Comparison of ENCODE assay signal across 1 cellular context in the genomic region with DNA sequence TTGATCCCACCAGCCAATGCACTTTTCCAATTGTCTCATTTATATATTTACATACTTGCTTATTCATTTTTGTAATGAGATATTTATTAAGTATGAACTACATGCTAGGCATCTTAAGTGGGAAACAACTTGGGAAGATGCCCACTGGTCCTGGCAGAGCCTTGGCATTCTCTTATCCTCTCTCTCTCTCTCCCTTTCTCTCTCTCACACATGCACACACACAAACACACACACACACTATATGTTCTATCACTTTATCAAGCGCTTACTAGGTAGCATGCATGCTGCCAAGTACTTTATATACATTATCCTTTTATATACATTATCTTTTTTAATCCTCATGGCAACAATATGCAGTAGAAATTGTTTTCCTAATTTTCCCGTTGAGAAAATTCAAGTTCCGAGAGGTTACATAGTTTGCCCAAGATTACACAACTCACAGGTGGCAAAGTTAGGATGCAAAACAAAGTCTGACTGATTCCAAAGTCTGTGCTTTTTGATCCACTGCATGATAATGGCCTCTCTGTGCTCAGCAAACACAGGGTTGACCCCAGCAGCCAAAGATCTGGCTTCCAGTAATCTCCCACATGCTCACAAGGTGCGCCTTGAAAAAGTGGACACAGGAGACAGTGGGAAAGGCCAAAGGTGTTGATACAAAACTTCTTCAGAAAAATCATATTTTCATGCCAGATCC.
TF ChIP-seq lines count a peak whose summit lies in the region.

No MANE protein-coding gene starts in this region.

TF ChIP-seq in HepG2, 621 proteins besides CTCF, POLR2A, EP300 and RAD21 (continued from another document and continues in another):
- TF ChIP-seq, protein P1, sequence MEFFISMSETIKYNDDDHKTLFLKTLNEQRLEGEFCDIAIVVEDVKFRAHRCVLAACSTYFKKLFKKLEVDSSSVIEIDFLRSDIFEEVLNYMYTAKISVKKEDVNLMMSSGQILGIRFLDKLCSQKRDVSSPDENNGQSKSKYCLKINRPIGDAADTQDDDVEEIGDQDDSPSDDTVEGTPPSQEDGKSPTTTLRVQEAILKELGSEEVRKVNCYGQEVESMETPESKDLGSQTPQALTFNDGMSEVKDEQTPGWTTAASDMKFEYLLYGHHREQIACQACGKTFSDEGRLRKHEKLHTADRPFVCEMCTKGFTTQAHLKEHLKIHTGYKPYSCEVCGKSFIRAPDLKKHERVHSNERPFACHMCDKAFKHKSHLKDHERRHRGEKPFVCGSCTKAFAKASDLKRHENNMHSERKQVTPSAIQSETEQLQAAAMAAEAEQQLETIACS (CRISPR knock-in tag; IDR thresholded peaks at IDR 0.05): no peak
- TF ChIP-seq, protein P2, sequence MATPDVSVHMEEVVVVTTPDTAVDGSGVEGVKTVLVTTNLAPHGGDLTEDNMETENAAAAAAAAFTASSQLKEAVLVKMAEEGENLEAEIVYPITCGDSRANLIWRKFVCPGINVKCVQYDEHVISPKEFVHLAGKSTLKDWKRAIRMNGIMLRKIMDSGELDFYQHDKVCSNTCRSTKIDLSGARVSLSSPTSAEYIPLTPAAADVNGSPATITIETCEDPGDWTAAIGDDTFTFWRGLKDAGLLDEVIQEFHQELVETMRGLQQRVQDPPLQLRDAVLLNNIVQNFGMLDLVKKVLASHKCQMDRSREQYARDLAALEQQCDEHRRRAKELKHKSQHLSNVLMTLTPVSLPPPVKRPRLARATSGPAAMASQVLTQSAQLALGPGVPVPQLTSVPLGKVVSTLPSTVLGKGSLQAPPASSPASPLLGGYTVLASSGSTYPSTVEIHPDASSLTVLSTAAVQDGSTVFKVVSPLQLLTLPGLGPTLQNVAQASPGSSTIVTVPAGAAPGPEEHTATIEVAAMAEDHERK (CRISPR knock-in tag; IDR thresholded peaks at IDR 0.05; ENCODE audit: low read depth): no peak
- TF ChIP-seq ZBTB7B (CRISPR knock-in tag; IDR thresholded peaks at IDR 0.05): peak; percentile 73
- TF ChIP-seq SMAD9 (CRISPR knock-in tag; IDR thresholded peaks at IDR 0.05): no peak
- TF ChIP-seq GABPA (IDR thresholded peaks at IDR 0.05; ENCODE audit: low read depth, low read length): no peak
- no peak for TF ChIP-seq GABPA (CRISPR knock-in tag; IDR thresholded peaks at IDR 0.05; ENCODE audit: low read depth)
- TF ChIP-seq, protein P3, sequence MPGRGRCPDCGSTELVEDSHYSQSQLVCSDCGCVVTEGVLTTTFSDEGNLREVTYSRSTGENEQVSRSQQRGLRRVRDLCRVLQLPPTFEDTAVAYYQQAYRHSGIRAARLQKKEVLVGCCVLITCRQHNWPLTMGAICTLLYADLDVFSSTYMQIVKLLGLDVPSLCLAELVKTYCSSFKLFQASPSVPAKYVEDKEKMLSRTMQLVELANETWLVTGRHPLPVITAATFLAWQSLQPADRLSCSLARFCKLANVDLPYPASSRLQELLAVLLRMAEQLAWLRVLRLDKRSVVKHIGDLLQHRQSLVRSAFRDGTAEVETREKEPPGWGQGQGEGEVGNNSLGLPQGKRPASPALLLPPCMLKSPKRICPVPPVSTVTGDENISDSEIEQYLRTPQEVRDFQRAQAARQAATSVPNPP (CRISPR knock-in tag; IDR thresholded peaks at IDR 0.05): no peak
- TF ChIP-seq, protein P4, sequence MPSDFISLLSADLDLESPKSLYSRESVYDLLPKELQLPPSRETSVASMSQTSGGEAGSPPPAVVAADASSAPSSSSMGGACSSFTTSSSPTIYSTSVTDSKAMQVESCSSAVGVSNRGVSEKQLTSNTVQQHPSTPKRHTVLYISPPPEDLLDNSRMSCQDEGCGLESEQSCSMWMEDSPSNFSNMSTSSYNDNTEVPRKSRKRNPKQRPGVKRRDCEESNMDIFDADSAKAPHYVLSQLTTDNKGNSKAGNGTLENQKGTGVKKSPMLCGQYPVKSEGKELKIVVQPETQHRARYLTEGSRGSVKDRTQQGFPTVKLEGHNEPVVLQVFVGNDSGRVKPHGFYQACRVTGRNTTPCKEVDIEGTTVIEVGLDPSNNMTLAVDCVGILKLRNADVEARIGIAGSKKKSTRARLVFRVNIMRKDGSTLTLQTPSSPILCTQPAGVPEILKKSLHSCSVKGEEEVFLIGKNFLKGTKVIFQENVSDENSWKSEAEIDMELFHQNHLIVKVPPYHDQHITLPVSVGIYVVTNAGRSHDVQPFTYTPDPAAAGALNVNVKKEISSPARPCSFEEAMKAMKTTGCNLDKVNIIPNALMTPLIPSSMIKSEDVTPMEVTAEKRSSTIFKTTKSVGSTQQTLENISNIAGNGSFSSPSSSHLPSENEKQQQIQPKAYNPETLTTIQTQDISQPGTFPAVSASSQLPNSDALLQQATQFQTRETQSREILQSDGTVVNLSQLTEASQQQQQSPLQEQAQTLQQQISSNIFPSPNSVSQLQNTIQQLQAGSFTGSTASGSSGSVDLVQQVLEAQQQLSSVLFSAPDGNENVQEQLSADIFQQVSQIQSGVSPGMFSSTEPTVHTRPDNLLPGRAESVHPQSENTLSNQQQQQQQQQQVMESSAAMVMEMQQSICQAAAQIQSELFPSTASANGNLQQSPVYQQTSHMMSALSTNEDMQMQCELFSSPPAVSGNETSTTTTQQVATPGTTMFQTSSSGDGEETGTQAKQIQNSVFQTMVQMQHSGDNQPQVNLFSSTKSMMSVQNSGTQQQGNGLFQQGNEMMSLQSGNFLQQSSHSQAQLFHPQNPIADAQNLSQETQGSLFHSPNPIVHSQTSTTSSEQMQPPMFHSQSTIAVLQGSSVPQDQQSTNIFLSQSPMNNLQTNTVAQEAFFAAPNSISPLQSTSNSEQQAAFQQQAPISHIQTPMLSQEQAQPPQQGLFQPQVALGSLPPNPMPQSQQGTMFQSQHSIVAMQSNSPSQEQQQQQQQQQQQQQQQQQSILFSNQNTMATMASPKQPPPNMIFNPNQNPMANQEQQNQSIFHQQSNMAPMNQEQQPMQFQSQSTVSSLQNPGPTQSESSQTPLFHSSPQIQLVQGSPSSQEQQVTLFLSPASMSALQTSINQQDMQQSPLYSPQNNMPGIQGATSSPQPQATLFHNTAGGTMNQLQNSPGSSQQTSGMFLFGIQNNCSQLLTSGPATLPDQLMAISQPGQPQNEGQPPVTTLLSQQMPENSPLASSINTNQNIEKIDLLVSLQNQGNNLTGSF (CRISPR knock-in tag; IDR thresholded peaks at IDR 0.05): no peak
- TF ChIP-seq, protein P5, sequence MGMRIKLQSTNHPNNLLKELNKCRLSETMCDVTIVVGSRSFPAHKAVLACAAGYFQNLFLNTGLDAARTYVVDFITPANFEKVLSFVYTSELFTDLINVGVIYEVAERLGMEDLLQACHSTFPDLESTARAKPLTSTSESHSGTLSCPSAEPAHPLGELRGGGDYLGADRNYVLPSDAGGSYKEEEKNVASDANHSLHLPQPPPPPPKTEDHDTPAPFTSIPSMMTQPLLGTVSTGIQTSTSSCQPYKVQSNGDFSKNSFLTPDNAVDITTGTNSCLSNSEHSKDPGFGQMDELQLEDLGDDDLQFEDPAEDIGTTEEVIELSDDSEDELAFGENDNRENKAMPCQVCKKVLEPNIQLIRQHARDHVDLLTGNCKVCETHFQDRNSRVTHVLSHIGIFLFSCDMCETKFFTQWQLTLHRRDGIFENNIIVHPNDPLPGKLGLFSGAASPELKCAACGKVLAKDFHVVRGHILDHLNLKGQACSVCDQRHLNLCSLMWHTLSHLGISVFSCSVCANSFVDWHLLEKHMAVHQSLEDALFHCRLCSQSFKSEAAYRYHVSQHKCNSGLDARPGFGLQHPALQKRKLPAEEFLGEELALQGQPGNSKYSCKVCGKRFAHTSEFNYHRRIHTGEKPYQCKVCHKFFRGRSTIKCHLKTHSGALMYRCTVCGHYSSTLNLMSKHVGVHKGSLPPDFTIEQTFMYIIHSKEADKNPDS (CRISPR knock-in tag; IDR thresholded peaks at IDR 0.05): no peak
- TF ChIP-seq, protein P6, sequence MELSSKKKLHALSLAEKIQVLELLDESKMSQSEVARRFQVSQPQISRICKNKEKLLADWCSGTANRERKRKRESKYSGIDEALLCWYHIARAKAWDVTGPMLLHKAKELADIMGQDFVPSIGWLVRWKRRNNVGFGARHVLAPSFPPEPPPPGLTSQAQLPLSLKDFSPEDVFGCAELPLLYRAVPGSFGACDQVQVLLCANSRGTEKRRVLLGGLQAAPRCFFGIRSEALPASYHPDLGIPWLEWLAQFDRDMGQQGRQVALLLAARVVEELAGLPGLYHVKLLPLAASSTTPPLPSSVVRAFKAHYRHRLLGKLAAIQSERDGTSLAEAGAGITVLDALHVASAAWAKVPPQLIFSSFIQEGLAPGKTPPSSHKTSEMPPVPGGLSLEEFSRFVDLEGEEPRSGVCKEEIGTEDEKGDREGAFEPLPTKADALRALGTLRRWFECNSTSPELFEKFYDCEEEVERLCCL (CRISPR knock-in tag; IDR thresholded peaks at IDR 0.05; ENCODE audit: borderline replicate concordance): no peak
- peak; percentile 97 for TF ChIP-seq NR2F6 (IDR thresholded peaks at IDR 0.05)
- peak; percentile 97 for TF ChIP-seq NR2F6 (CRISPR knock-in tag; IDR thresholded peaks at IDR 0.05)
- TF ChIP-seq ZNF790 (CRISPR knock-in tag; IDR thresholded peaks at IDR 0.05; ENCODE audit: borderline replicate concordance): no peak
- TF ChIP-seq ZNF256 (CRISPR knock-in tag; conservative IDR thresholded peaks at IDR 0.05): no peak
- peak; percentile 72; the same call in 1 of the 2 replicates for TF ChIP-seq MEIS1 (CRISPR knock-in tag; IDR thresholded peaks at IDR 0.05; ENCODE audit: borderline replicate concordance)
- TF ChIP-seq, protein P7, sequence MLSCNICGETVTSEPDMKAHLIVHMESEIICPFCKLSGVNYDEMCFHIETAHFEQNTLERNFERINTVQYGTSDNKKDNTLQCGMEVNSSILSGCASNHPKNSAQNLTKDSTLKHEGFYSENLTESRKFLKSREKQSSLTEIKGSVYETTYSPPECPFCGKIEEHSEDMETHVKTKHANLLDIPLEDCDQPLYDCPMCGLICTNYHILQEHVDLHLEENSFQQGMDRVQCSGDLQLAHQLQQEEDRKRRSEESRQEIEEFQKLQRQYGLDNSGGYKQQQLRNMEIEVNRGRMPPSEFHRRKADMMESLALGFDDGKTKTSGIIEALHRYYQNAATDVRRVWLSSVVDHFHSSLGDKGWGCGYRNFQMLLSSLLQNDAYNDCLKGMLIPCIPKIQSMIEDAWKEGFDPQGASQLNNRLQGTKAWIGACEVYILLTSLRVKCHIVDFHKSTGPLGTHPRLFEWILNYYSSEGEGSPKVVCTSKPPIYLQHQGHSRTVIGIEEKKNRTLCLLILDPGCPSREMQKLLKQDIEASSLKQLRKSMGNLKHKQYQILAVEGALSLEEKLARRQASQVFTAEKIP (CRISPR knock-in tag; IDR thresholded peaks at IDR 0.05; ENCODE audit: borderline replicate concordance): no peak
- peak; percentile 93 for TF ChIP-seq DPF2 (CRISPR knock-in tag; IDR thresholded peaks at IDR 0.05; ENCODE audit: borderline replicate concordance, low read depth)
- no peak for TF ChIP-seq ZNF234 (CRISPR knock-in tag; conservative IDR thresholded peaks at IDR 0.05)
- TF ChIP-seq ZNF616 (CRISPR knock-in tag; IDR thresholded peaks at IDR 0.05; ENCODE audit: low read depth): no peak
- TF ChIP-seq MTA3 (CRISPR knock-in tag; IDR thresholded peaks at IDR 0.05): no peak
- TF ChIP-seq POLR2AphosphoS5 (IDR thresholded peaks at IDR 0.05; ENCODE audit: low read depth, low read length): no peak
- TF ChIP-seq, protein P8, sequence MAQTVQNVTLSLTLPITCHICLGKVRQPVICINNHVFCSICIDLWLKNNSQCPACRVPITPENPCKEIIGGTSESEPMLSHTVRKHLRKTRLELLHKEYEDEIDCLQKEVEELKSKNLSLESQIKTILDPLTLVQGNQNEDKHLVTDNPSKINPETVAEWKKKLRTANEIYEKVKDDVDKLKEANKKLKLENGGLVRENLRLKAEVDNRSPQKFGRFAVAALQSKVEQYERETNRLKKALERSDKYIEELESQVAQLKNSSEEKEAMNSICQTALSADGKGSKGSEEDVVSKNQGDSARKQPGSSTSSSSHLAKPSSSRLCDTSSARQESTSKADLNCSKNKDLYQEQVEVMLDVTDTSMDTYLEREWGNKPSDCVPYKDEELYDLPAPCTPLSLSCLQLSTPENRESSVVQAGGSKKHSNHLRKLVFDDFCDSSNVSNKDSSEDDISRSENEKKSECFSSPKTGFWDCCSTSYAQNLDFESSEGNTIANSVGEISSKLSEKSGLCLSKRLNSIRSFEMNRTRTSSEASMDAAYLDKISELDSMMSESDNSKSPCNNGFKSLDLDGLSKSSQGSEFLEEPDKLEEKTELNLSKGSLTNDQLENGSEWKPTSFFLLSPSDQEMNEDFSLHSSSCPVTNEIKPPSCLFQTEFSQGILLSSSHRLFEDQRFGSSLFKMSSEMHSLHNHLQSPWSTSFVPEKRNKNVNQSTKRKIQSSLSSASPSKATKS (CRISPR knock-in tag; IDR thresholded peaks at IDR 0.05): no peak
- TF ChIP-seq SMARCE1 (IDR thresholded peaks at IDR 0.05; ENCODE audit: borderline replicate concordance): no peak
- TF ChIP-seq FOXK2 (IDR thresholded peaks at IDR 0.05): no peak
- TF ChIP-seq, protein P9, sequence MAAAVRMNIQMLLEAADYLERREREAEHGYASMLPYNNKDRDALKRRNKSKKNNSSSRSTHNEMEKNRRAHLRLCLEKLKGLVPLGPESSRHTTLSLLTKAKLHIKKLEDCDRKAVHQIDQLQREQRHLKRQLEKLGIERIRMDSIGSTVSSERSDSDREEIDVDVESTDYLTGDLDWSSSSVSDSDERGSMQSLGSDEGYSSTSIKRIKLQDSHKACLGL (CRISPR knock-in tag; IDR thresholded peaks at IDR 0.05): no peak
- no peak for TF ChIP-seq KMT2A (CRISPR knock-in tag; IDR thresholded peaks at IDR 0.05)
- peak; percentile 82; the same call in 1 of the 2 replicates for TF ChIP-seq ZNF205 (CRISPR knock-in tag; IDR thresholded peaks at IDR 0.05)
- no peak for TF ChIP-seq CCDC6 (CRISPR knock-in tag; IDR thresholded peaks at IDR 0.05)
- TF ChIP-seq, protein P10, sequence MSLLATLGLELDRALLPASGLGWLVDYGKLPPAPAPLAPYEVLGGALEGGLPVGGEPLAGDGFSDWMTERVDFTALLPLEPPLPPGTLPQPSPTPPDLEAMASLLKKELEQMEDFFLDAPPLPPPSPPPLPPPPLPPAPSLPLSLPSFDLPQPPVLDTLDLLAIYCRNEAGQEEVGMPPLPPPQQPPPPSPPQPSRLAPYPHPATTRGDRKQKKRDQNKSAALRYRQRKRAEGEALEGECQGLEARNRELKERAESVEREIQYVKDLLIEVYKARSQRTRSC (CRISPR knock-in tag; IDR thresholded peaks at IDR 0.05; ENCODE audit: low read depth): no peak
- TF ChIP-seq FOXJ3 (CRISPR knock-in tag; IDR thresholded peaks at IDR 0.05; ENCODE audit: borderline replicate concordance): peak; percentile 94; the same call in 1 of the 2 replicates
- peak; percentile 57; the same call in 1 of the 2 replicates for TF ChIP-seq IRF2 (CRISPR knock-in tag; IDR thresholded peaks at IDR 0.05)
- TF ChIP-seq, protein P11, sequence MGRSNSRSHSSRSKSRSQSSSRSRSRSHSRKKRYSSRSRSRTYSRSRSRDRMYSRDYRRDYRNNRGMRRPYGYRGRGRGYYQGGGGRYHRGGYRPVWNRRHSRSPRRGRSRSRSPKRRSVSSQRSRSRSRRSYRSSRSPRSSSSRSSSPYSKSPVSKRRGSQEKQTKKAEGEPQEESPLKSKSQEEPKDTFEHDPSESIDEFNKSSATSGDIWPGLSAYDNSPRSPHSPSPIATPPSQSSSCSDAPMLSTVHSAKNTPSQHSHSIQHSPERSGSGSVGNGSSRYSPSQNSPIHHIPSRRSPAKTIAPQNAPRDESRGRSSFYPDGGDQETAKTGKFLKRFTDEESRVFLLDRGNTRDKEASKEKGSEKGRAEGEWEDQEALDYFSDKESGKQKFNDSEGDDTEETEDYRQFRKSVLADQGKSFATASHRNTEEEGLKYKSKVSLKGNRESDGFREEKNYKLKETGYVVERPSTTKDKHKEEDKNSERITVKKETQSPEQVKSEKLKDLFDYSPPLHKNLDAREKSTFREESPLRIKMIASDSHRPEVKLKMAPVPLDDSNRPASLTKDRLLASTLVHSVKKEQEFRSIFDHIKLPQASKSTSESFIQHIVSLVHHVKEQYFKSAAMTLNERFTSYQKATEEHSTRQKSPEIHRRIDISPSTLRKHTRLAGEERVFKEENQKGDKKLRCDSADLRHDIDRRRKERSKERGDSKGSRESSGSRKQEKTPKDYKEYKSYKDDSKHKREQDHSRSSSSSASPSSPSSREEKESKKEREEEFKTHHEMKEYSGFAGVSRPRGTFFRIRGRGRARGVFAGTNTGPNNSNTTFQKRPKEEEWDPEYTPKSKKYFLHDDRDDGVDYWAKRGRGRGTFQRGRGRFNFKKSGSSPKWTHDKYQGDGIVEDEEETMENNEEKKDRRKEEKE (IDR thresholded peaks at IDR 0.05): no peak
- TF ChIP-seq ZNF350 (CRISPR knock-in tag; IDR thresholded peaks at IDR 0.05; ENCODE audit: borderline replicate concordance, low read depth): no peak
